In the genomic region with DNA sequence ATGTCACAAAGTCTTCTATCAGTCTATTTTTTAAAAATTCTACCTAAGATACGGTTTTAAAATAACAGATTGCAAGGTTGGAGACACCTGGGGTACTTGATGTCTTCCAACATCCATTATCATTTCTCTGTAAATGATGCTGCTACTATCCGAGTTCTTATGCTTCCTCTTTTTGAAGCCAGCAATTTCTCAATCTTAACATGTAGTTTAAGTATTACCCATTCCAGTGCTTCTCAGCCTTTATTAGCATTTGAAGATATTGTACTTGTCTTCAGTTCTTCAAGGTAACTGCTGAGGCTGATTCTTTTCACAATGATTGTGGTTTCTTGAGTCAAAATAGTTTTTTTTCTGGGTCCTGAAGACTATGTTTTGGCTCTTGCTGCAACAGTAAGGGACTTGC, we compare ENCODE assay signal across 9 cellular contexts.
DNase-seq lines count a peak whose midpoint lies in the region; ATAC-seq, FAIRE-seq and TF ChIP-seq lines count a peak whose summit lies in the region.
"Had no signal": no experiment of that assay in that cellular context is flagged by ENCODE, and none has a peak within 500 bp of the region (broad histone marks: within the 10 kb centered on the region; RNA-seq: fewer than 3 reads in every experiment).

No MANE protein-coding gene starts in this region.

- peak overlapping the region; percentile 96 for H3K4me2 ChIP-seq in endothelial cell of umbilical vein (ENCODE audit: insufficient read depth, low read length)

- H3K79me2 ChIP-seq in endothelial cell of umbilical vein (ENCODE audit: control insufficient read depth, insufficient read depth, low read length), result no peaks in the 10 kb centered on the region

- H3K4me1 ChIP-seq in heart right ventricle (peaks cover 0 to 13% (median 4%) of the 10 kb centered on the region in 9 donors), endothelial cell of umbilical vein (ENCODE audit: control insufficient read depth, extremely low read depth, insufficient read depth, low read length) (peaks cover 5% of the 10 kb centered on the region), tibial artery (peaks cover 0 to 8% (median 2%) of the 10 kb centered on the region in 4 donors)

- BruUV-seq in endothelial cell of umbilical vein (replicated peaks; lab: Mats Ljungman, UMichigan), result no TSS peak

- H3K9ac ChIP-seq in endothelial cell of umbilical vein (replicated peaks; ENCODE audit: extremely low read depth, insufficient read depth, low read length), result no peak overlapping the region

- ATAC-seq in heart right ventricle (no peak), left ventricle myocardium superior (no peak)

- no peak for TF ChIP-seq CTCF in heart right ventricle (IDR thresholded peaks at IDR 0.05)
- TF ChIP-seq CTCF in endothelial cell of umbilical vein (IDR thresholded peaks at IDR 0.05; ENCODE audit: extremely low read depth in 1 of 2, insufficient read depth in 1 of 2, low read depth in 1 of 2, low read length in 2 of 2), result no peak
- no peak for TF ChIP-seq CTCF in tibial artery (IDR thresholded peaks at IDR 0.05)

- H3K27ac ChIP-seq in heart right ventricle (peak overlapping the region in 1 of 10 donors; percentile 16), endothelial cell of umbilical vein (ENCODE audit: insufficient read depth, low read depth, low read length) (no peak overlapping the region), tibial artery (no peak overlapping the region)
- H3K27ac ChIP-seq: epithelial cell of prostate had no signal

- no peak for TF ChIP-seq POLR2A in endothelial cell of umbilical vein (IDR thresholded peaks at IDR 0.05; ENCODE audit: low read depth, low read length)

- intact Hi-C loops in heart right ventricle (cut with DNase I), result loop anchor here in 5 of 10 donors (2.0 to 10.0 kb wide), 6 partner anchors 63 to 481 kb away; no protein-coding TSS in a partner anchor
- intact Hi-C loops in left ventricle myocardium superior (cut with micrococcal nuclease), result no loop called here
- intact Hi-C loops in endothelial cell of umbilical vein (cut with micrococcal nuclease), result loop anchor here (5.0 to 10.0 kb wide), 3 partner anchors 399 to 577 kb away; a partner anchor contains a TSS
- intact Hi-C loops in tibial artery (cut with DNase I; ENCODE audit: low total_unique reads), result loop anchor here (2.0 to 5.0 kb wide), 2 partner anchors 35 to 199 kb away; no protein-coding TSS in a partner anchor

- DNase-seq in heart right ventricle, result no peak
- no peak for DNase-seq in left ventricle myocardium superior
- DNase-seq in NOMO-1 treated with dmso at 0.1 percent for 144 hours (lab: John Stamatoyannopoulos, UW; ENCODE audit: unreplicated experiment), result peak; percentile 61
- no peak for DNase-seq in endothelial cell of umbilical vein (ENCODE audit: low read depth, low spot score)
- no peak for DNase-seq in tibial artery
- no peak for DNase-seq in NCI-H2227 (lab: John Stamatoyannopoulos, UW; ENCODE audit: unreplicated experiment)
- no peak for DNase-seq in foreskin melanocyte
- DNase-seq in epidermal melanocyte (ENCODE audit: insufficient read length, low spot score), result no peak

- dilution Hi-C loops in endothelial cell of umbilical vein (cut with MboI; ENCODE audit: extremely low pct_ligation_motif_present, low sequenced_read_pairs), result no loop called here

- no peak for FAIRE-seq in endothelial cell of umbilical vein (lab: Jason Lieb, UNC)

- no peaks in the 10 kb centered on the region for H3K36me3 ChIP-seq in heart right ventricle
- no peaks in the 10 kb centered on the region for H3K36me3 ChIP-seq in endothelial cell of umbilical vein (ENCODE audit: control insufficient read depth in 2 of 2, extremely low read depth in 1 of 2, insufficient read depth in 2 of 2, low read length in 2 of 2)
- H3K36me3 ChIP-seq in tibial artery, result no peaks in the 10 kb centered on the region

- H3K9me3 ChIP-seq in heart right ventricle, result no peaks in the 10 kb centered on the region
- no peaks in the 10 kb centered on the region for H3K9me3 ChIP-seq in endothelial cell of umbilical vein (replicated peaks; ENCODE audit: control insufficient read depth, insufficient read depth, low read length)
- no peaks in the 10 kb centered on the region for H3K9me3 ChIP-seq in tibial artery

- POLR2A ChIA-PET in endothelial cell of umbilical vein (lab: Charles Lee), result interaction anchor here (1.1 kb wide), 1 partner anchor 130 kb away, joined by 3 read pairs; no protein-coding TSS in a partner anchor

- H2AFZ ChIP-seq in endothelial cell of umbilical vein (ENCODE audit: low read depth, low read length), result peak overlapping the region; percentile 97

- H4K20me1 ChIP-seq in endothelial cell of umbilical vein (replicated peaks; ENCODE audit: control insufficient read depth, extremely low read depth, insufficient read depth, low read length), result no peaks in the 10 kb centered on the region

- H3K4me3 ChIP-seq in heart right ventricle (peak overlapping the region in 7 of 10 donors; percentile 38 to 77 (median 60)), endothelial cell of umbilical vein (replicated peaks in 1 of 3; ENCODE audit: insufficient read depth in 1 of 3, low read depth in 1 of 3, low read length in 3 of 3) (no peak overlapping the region), tibial artery (peak overlapping the region; percentile 47 to 48)

- CTCF ChIA-PET in endothelial cell of umbilical vein (lab: Charles Lee), result interaction anchor here (0.9 to 8.3 kb wide), 15 partner anchors 14 to 576 kb away, joined by 3 to 175 read pairs (median 14); a partner anchor contains a TSS

- no peaks in the 10 kb centered on the region for H3K9me1 ChIP-seq in endothelial cell of umbilical vein (replicated peaks; ENCODE audit: control insufficient read depth, extremely low read depth, insufficient read depth, low read length)

- WGBS in heart right ventricle, 2 donors, result 48 to 53% methylated on average over 2 of the region's 2 CpGs

- H3K27me3 ChIP-seq in heart right ventricle, result peaks cover 0 to 21% (median 18%) of the 10 kb centered on the region in 7 donors
- H3K27me3 ChIP-seq in endothelial cell of umbilical vein (ENCODE audit: control insufficient read depth in 2 of 2, insufficient read depth in 2 of 2, low read length in 2 of 2), result peaks cover 23 to 34% of the 10 kb centered on the region in 2 experiments
- H3K27me3 ChIP-seq in tibial artery, result peaks cover 0 to 4% of the 10 kb centered on the region in 2 donors

TF ChIP-seq in endothelial cell of umbilical vein, 7 proteins besides CTCF, POLR2A, EP300 and RAD21:
- TF ChIP-seq FOS (IDR thresholded peaks at IDR 0.05; ENCODE audit: borderline replicate concordance, insufficient read depth, low read length), result no peak
- no peak for TF ChIP-seq POLR2AphosphoS5 (IDR thresholded peaks at IDR 0.05; ENCODE audit: insufficient read depth, low read depth, low read length)
- TF ChIP-seq, protein P1, sequence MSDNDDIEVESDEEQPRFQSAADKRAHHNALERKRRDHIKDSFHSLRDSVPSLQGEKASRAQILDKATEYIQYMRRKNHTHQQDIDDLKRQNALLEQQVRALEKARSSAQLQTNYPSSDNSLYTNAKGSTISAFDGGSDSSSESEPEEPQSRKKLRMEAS (IDR thresholded peaks at IDR 0.05; ENCODE audit: insufficient read depth, insufficient read length), result no peak
- no peak for TF ChIP-seq JUN (IDR thresholded peaks at IDR 0.05; ENCODE audit: borderline replicate concordance, insufficient read depth, insufficient read length, low read depth)
- no peak for TF ChIP-seq EZH2 (IDR thresholded peaks at IDR 0.05; ENCODE audit: borderline replicate concordance, low read depth, low read length, severe bottlenecking)
- no peak for TF ChIP-seq GATA2 (IDR thresholded peaks at IDR 0.05; ENCODE audit: insufficient read depth, insufficient read length, low read depth, low read length)
- TF ChIP-seq MYC (IDR thresholded peaks at IDR 0.05; ENCODE audit: low read depth, low read length), result no peak

Comparison
In these comparisons a context has a peak if more than half of its experiments do, and no peak if none do; other contexts are left out.
1. H3K4me3 ChIP-seq: peak in heart right ventricle (7 of 10) and tibial artery (2 of 2); none in endothelial cell of umbilical vein (0 of 3).